ENCODE assay signal across 10 cellular contexts in genomic region chr14:22814945-22815713, GRCh38. TPM values are rescaled to one million over a fixed set of nuclear protein-coding genes. Genes with fewer than 3 reads are reported as not detected.
DNase-seq lines count a peak whose midpoint lies in the region; TF ChIP-seq lines count a peak whose summit lies in the region.
"Had no signal": no experiment of that assay in that cellular context is flagged by ENCODE, and none has a peak within 500 bp of the region (broad histone marks: within the 10 kb centered on the region; RNA-seq: fewer than 3 reads in every experiment).

Gene SLC7A7, minus strand, starts transcription at chr14:22815435. Its CDS starts 2,037 bp downstream, at chr14:22813398.

- peak within 1 kb of the TSS; percentile 16 for H2BK120ac ChIP-seq in trophoblast cell (ENCODE audit: insufficient read depth, low read length, poor library complexity)

- H2BK12ac ChIP-seq in trophoblast cell (ENCODE audit: low read length) = peak within 1 kb of the TSS; percentile 21

- DNase-seq in ELF-1 (ENCODE audit: low read depth, low spot score) (peak; percentile 69), NOMO-1 (lab: John Stamatoyannopoulos, UW; ENCODE audit: unreplicated experiment in 2 of 2) (peak; percentile 60 to 71), fibroblast of the aortic adventitia (ENCODE audit: low read depth) (peak; percentile 37), trophoblast cell (peak in 1 of 2 donors; percentile 43), NAMALWA (ENCODE audit: low spot score) (no peak), DMS153 treated with DMSO at 0.1 percent for 48 hours (lab: John Stamatoyannopoulos, UW; ENCODE audit: unreplicated experiment) (no peak), Kasumi-1 (lab: John Stamatoyannopoulos, UW) (no peak), iPS-NIHi11 (ENCODE audit: low spot score) (no peak)
- DNase-seq: pancreas, SHP77 treated with DMSO at 0.1 percent for 48 hours had no signal

- peak within 1 kb of the TSS; percentile 19 for H2AFZ ChIP-seq in trophoblast cell (ENCODE audit: insufficient read depth, low read length, poor library complexity)

- peak within 1 kb of the TSS; percentile 63 for H4K91ac ChIP-seq in trophoblast cell (ENCODE audit: low read depth, low read length)

- no peak within 1 kb of the TSS for H3K23ac ChIP-seq in trophoblast cell (ENCODE audit: low read length)

- peak within 1 kb of the TSS; percentile 17 for H2AK5ac ChIP-seq in trophoblast cell (ENCODE audit: low read length)

- peak within 1 kb of the TSS; percentile 18 for H3K4ac ChIP-seq in trophoblast cell (ENCODE audit: low read depth, low read length)

- TF ChIP-seq CTCF in fibroblast of the aortic adventitia (IDR thresholded peaks at IDR 0.05; ENCODE audit: insufficient read depth, low read length) = no peak

- H3K9ac ChIP-seq in trophoblast cell (ENCODE audit: low read length) = no peak within 1 kb of the TSS

- WGBS in trophoblast cell (ENCODE audit: extremely low coverage, insufficient coverage, insufficient read length) = no CpG with 5 or more reads among the region's 10 CpGs

- no peaks in the 10 kb centered on the region for H3K36me3 ChIP-seq in trophoblast cell (ENCODE audit: control insufficient read depth in 1 of 2, insufficient read depth in 2 of 2, low read length in 2 of 2)
- H3K36me3 ChIP-seq: pancreas had no signal

- no peaks in the 10 kb centered on the region for H3K9me3 ChIP-seq in trophoblast cell (ENCODE audit: insufficient read depth, low read depth, low read length)
- H3K9me3 ChIP-seq: pancreas had no signal

- peak within 1 kb of the TSS; percentile 52 for H3K14ac ChIP-seq in trophoblast cell (ENCODE audit: low read length)

- H3K79me2 ChIP-seq in trophoblast cell (ENCODE audit: control insufficient read depth, insufficient read depth, low read length, poor library complexity) = peaks cover 3% of the 10 kb centered on the region

- peaks cover 29% of the 10 kb centered on the region for H3K79me1 ChIP-seq in trophoblast cell (ENCODE audit: low read length)

- H3K27me3 ChIP-seq in trophoblast cell (ENCODE audit: insufficient read depth, low read length) = no peaks in the 10 kb centered on the region
- H3K27me3 ChIP-seq: pancreas had no signal

- H4K12ac ChIP-seq in trophoblast cell (ENCODE audit: low read depth, low read length) = peak within 1 kb of the TSS; percentile 21

- peak within 1 kb of the TSS; percentile 34 for H3K4me2 ChIP-seq in trophoblast cell (ENCODE audit: low read length)

- peak within 1 kb of the TSS; percentile 68 for H2BK5ac ChIP-seq in trophoblast cell (ENCODE audit: low read depth, low read length, poor library complexity)

- peak within 1 kb of the TSS; percentile 68 for H3K27ac ChIP-seq in trophoblast cell (ENCODE audit: low read depth, low read length)

- peaks cover 28 to 37% of the 10 kb centered on the region in 2 experiments for H3K4me1 ChIP-seq in trophoblast cell (ENCODE audit: control insufficient read depth in 1 of 2, insufficient read depth in 2 of 2, low read length in 2 of 2)

- peak within 1 kb of the TSS; percentile 19 for H3K18ac ChIP-seq in trophoblast cell (ENCODE audit: low read length)

- peak within 1 kb of the TSS; percentile 45 for H4K8ac ChIP-seq in trophoblast cell (ENCODE audit: low read depth, low read length)

- peak within 1 kb of the TSS; percentile 28 for H3K4me3 ChIP-seq in fibroblast of the aortic adventitia (ENCODE audit: low read depth, low read length)
- H3K4me3 ChIP-seq in trophoblast cell (ENCODE audit: low read depth, low read length) = no peak within 1 kb of the TSS

RNA-seq across cellular contexts. Expression of gene SLC7A7, which starts in this region (rescaled TPM):
- 2.5 and 16.5 TPM in 2 replicates for total RNA-seq in fibroblast of the aortic adventitia (ENCODE audit: low replicate concordance)
- 44.4 and 49.4 TPM in 2 replicates for polyA plus RNA-seq in trophoblast cell (2013)

Comparison
In these comparisons a context has a peak if more than half of its experiments do, and no peak if none do; other contexts are left out.
1. DNase-seq: peak in ELF-1 (single experiment), NOMO-1 (2 of 2) and fibroblast of the aortic adventitia (single experiment); none in NAMALWA (single experiment), DMS153 treated with DMSO at 0.1 percent for 48 hours (single experiment), Kasumi-1 (0 of 2) and iPS-NIHi11 (single experiment).